In genomic region chr17:21283482-21284318, GRCh38 we compare ENCODE assay signal across 2 cellular contexts.
A peak's percentile ranks its signal among the peaks of the same experiment; 100 is the strongest.
TF ChIP-seq lines count a peak whose summit lies in the region.

No MANE protein-coding gene starts in this region.

TF ChIP-seq in K562, 482 proteins besides CTCF, POLR2A, EP300 and RAD21 (continued from another document):
- TF ChIP-seq HMGN3 (IDR thresholded peaks at IDR 0.05; ENCODE audit: borderline replicate concordance, extremely low read depth, insufficient read length, low read depth, low read length) (peak; percentile 5), TBL1XR1 (IDR thresholded peaks at IDR 0.05; ENCODE audit: low read length in 2 of 2) (no peak), BACH1 (tag; IDR thresholded peaks at IDR 0.05) (no peak), GATAD2A (IDR thresholded peaks at IDR 0.05) (no peak), FOXA1 (IDR thresholded peaks at IDR 0.05; ENCODE audit: borderline replicate concordance) (no peak), ETV1 (tag; conservative IDR thresholded peaks at IDR 0.05; ENCODE audit: low read depth) (no peak), MEF2D (tag; conservative IDR thresholded peaks at IDR 0.05; ENCODE audit: low read depth) (no peak), TBP (optimal IDR thresholded peaks at IDR 0.05; ENCODE audit: low read depth, low read length) (peak; percentile 11), ZNF316 (IDR thresholded peaks at IDR 0.05) (no peak), NBN (IDR thresholded peaks at IDR 0.05; ENCODE audit: low read depth) (no peak), ZNF311 (CRISPR knock-in tag; IDR thresholded peaks at IDR 0.05) (no peak), GTF2E2 (tag; IDR thresholded peaks at IDR 0.05) (no peak), NEUROD1 (IDR thresholded peaks at IDR 0.05; ENCODE audit: borderline replicate concordance, low read depth, low read length, partially characterized antibody) (no peak), TEAD4 (IDR thresholded peaks at IDR 0.05; ENCODE audit: low read length) (no peak), TEAD4 (CRISPR knock-in tag; IDR thresholded peaks at IDR 0.05; ENCODE audit: borderline replicate concordance) (no peak), PML (IDR thresholded peaks at IDR 0.05; ENCODE audit: low read length) (0 out of 2 replicates have a peak, but pooled peaks have one; percentile 26), RBM25 (IDR thresholded peaks at IDR 0.05; ENCODE audit: low read depth, low read length, severe bottlenecking) (peak; percentile 49)
- TF ChIP-seq, protein P1, sequence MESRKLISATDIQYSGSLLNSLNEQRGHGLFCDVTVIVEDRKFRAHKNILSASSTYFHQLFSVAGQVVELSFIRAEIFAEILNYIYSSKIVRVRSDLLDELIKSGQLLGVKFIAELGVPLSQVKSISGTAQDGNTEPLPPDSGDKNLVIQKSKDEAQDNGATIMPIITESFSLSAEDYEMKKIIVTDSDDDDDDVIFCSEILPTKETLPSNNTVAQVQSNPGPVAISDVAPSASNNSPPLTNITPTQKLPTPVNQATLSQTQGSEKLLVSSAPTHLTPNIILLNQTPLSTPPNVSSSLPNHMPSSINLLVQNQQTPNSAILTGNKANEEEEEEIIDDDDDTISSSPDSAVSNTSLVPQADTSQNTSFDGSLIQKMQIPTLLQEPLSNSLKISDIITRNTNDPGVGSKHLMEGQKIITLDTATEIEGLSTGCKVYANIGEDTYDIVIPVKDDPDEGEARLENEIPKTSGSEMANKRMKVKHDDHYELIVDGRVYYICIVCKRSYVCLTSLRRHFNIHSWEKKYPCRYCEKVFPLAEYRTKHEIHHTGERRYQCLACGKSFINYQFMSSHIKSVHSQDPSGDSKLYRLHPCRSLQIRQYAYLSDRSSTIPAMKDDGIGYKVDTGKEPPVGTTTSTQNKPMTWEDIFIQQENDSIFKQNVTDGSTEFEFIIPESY (CRISPR knock-in tag; IDR thresholded peaks at IDR 0.05) = peak; percentile 59
- TF ChIP-seq, protein P2, sequence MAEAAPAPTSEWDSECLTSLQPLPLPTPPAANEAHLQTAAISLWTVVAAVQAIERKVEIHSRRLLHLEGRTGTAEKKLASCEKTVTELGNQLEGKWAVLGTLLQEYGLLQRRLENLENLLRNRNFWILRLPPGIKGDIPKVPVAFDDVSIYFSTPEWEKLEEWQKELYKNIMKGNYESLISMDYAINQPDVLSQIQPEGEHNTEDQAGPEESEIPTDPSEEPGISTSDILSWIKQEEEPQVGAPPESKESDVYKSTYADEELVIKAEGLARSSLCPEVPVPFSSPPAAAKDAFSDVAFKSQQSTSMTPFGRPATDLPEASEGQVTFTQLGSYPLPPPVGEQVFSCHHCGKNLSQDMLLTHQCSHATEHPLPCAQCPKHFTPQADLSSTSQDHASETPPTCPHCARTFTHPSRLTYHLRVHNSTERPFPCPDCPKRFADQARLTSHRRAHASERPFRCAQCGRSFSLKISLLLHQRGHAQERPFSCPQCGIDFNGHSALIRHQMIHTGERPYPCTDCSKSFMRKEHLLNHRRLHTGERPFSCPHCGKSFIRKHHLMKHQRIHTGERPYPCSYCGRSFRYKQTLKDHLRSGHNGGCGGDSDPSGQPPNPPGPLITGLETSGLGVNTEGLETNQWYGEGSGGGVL (CRISPR knock-in tag; IDR thresholded peaks at IDR 0.05) = no peak
TF ChIP-seq in K562: peak in this region for 6.

TF ChIP-seq in liver, 16 proteins besides CTCF, POLR2A, EP300 and RAD21 (continued from another document):
- TF ChIP-seq HNF4A (conservative IDR thresholded peaks at IDR 0.05) (no peak), EGR1 (IDR thresholded peaks at IDR 0.05; ENCODE audit: low read depth in 2 of 2) (no peak), FOXA1 (IDR thresholded peaks at IDR 0.05) (no peak), GABPA (IDR thresholded peaks at IDR 0.05 in 1 of 2, conservative IDR thresholded peaks at IDR 0.05 in 1 of 2) (no peak), ATF3 (IDR thresholded peaks at IDR 0.05) (no peak), NR2F2 (IDR thresholded peaks at IDR 0.05) (no peak), SP1 (IDR thresholded peaks at IDR 0.05) (no peak)
- TF ChIP-seq, protein P3, sequence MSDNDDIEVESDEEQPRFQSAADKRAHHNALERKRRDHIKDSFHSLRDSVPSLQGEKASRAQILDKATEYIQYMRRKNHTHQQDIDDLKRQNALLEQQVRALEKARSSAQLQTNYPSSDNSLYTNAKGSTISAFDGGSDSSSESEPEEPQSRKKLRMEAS (IDR thresholded peaks at IDR 0.05) = no peak
- TF ChIP-seq, protein P4, sequence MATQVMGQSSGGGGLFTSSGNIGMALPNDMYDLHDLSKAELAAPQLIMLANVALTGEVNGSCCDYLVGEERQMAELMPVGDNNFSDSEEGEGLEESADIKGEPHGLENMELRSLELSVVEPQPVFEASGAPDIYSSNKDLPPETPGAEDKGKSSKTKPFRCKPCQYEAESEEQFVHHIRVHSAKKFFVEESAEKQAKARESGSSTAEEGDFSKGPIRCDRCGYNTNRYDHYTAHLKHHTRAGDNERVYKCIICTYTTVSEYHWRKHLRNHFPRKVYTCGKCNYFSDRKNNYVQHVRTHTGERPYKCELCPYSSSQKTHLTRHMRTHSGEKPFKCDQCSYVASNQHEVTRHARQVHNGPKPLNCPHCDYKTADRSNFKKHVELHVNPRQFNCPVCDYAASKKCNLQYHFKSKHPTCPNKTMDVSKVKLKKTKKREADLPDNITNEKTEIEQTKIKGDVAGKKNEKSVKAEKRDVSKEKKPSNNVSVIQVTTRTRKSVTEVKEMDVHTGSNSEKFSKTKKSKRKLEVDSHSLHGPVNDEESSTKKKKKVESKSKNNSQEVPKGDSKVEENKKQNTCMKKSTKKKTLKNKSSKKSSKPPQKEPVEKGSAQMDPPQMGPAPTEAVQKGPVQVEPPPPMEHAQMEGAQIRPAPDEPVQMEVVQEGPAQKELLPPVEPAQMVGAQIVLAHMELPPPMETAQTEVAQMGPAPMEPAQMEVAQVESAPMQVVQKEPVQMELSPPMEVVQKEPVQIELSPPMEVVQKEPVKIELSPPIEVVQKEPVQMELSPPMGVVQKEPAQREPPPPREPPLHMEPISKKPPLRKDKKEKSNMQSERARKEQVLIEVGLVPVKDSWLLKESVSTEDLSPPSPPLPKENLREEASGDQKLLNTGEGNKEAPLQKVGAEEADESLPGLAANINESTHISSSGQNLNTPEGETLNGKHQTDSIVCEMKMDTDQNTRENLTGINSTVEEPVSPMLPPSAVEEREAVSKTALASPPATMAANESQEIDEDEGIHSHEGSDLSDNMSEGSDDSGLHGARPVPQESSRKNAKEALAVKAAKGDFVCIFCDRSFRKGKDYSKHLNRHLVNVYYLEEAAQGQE (IDR thresholded peaks at IDR 0.05) = no peak
- TF ChIP-seq, protein P1 (IDR thresholded peaks at IDR 0.05) = no peak
